Comparison of ENCODE assay signal across 1 cellular context in genomic region chr7:100606313-100606712, GRCh38.
TF ChIP-seq lines count a peak whose summit lies in the region.

No MANE protein-coding gene starts in this region.

TF ChIP-seq in HCT116, 20 proteins besides CTCF, POLR2A, EP300 and RAD21:
- no peak for TF ChIP-seq POLR2AphosphoS5 (IDR thresholded peaks at IDR 0.05; ENCODE audit: low read depth, low read length)
- no peak for TF ChIP-seq YY1 (IDR thresholded peaks at IDR 0.05; ENCODE audit: extremely low read depth, insufficient replicate concordance, low read depth, low read length)
- TF ChIP-seq SP1 (IDR thresholded peaks at IDR 0.05; ENCODE audit: low read depth) = no peak
- no peak for TF ChIP-seq ELF1 (IDR thresholded peaks at IDR 0.05; ENCODE audit: borderline replicate concordance, low read depth)
- TF ChIP-seq TCF7L2 (IDR thresholded peaks at IDR 0.05; ENCODE audit: borderline replicate concordance, extremely low read depth, insufficient read depth, insufficient read length) = no peak
- no peak for TF ChIP-seq CEBPB (IDR thresholded peaks at IDR 0.05; ENCODE audit: low read depth)
- TF ChIP-seq EZH2phosphoT487 (IDR thresholded peaks at IDR 0.05; ENCODE audit: borderline replicate concordance) = no peak
- TF ChIP-seq ATF3 (IDR thresholded peaks at IDR 0.05) = no peak
- no peak for TF ChIP-seq MAX (IDR thresholded peaks at IDR 0.05)
- no peak for TF ChIP-seq FOSL1 (IDR thresholded peaks at IDR 0.05; ENCODE audit: low read depth)
- no peak for TF ChIP-seq SRF (IDR thresholded peaks at IDR 0.05; ENCODE audit: low read depth)
- no peak for TF ChIP-seq ZNF274 (IDR thresholded peaks at IDR 0.05; ENCODE audit: low read depth, low read length)
